In genomic region chr10:68406111-68406814, GRCh38 we compare ENCODE assay signal across 8 cellular contexts. TPM values are rescaled to one million over a fixed set of nuclear protein-coding genes. Genes with fewer than 3 reads are reported as not detected.
DNase-seq lines count a peak whose midpoint lies in the region; ATAC-seq lines count a peak whose summit lies in the region.

No MANE protein-coding gene starts in this region.

- H3K36me3 ChIP-seq in NT2/D1 (ENCODE audit: insufficient read depth, insufficient read length, low read length) (peaks cover 12% of the 10 kb centered on the region), neuronal stem cell (replicated peaks in 1 of 2; ENCODE audit: control insufficient read depth in 2 of 2, insufficient read depth in 2 of 2, low read length in 2 of 2) (peaks cover 2 to 31% of the 10 kb centered on the region in 2 donors)

- DNase-seq in CMK (ENCODE audit: low read depth), result peak; percentile 33
- peak; percentile 33 for DNase-seq in NT2/D1 (ENCODE audit: low read depth, low spot score)
- peak; percentile 41 for DNase-seq in activated naive CD4-positive, alpha-beta T cell treated with anti-CD3 and anti-CD28 coated beads, Interleukin-2, amount 50 U/mL, for 16 hours
- peak; percentile 57 for DNase-seq in germinal center (ENCODE audit: low spot score)
- DNase-seq in neuronal stem cell (ENCODE audit: low spot score), result peak; percentile 47
- peak; percentile 45 for DNase-seq in ureter (ENCODE audit: low spot score)

- H3K4me2 ChIP-seq in neuronal stem cell (ENCODE audit: insufficient read depth, low read length, poor library complexity, severe bottlenecking), result peak overlapping the region; percentile 84

- peak overlapping the region; percentile 99 for H2AK5ac ChIP-seq in neuronal stem cell (ENCODE audit: low read depth, low read length)

- ATAC-seq in GM19324 (IDR thresholded peaks at IDR 0.05; ENCODE audit: low FRiP score, unreplicated experiment) (peak; percentile 19), HG03378 (IDR thresholded peaks at IDR 0.05; ENCODE audit: unreplicated experiment) (peak; percentile 41)

- H3K9me3 ChIP-seq in NT2/D1 (ENCODE audit: insufficient read depth, low read length) (no peaks in the 10 kb centered on the region), neuronal stem cell (replicated peaks in 1 of 2; ENCODE audit: control insufficient read depth in 2 of 2, insufficient read depth in 1 of 2, low read depth in 1 of 2, low read length in 2 of 2) (no peaks in the 10 kb centered on the region)

- H3K4me1 ChIP-seq in NT2/D1 (ENCODE audit: insufficient read depth, insufficient read length) (no peaks in the 10 kb centered on the region), neuronal stem cell (ENCODE audit: control insufficient read depth in 2 of 2, insufficient read depth in 1 of 2, low read depth in 1 of 2, low read length in 2 of 2) (peaks cover 2 to 4% of the 10 kb centered on the region in 2 donors)

- H3K27me3 ChIP-seq in NT2/D1 (ENCODE audit: insufficient read depth, insufficient read length), result no peaks in the 10 kb centered on the region
- H3K27me3 ChIP-seq in neuronal stem cell (ENCODE audit: control insufficient read depth in 3 of 3, insufficient read depth in 3 of 3, low read depth in 1 of 3, low read length in 3 of 3), result no peaks in the 10 kb centered on the region

- peak overlapping the region; percentile 98 for H2AFZ ChIP-seq in neuronal stem cell (ENCODE audit: low read length)

- peak overlapping the region; percentile 71 for H3K14ac ChIP-seq in neuronal stem cell (ENCODE audit: low read length)

- no CpG with 5 or more reads among the region's 38 CpGs for WGBS in neuronal stem cell (ENCODE audit: extremely low coverage in 2 of 2, insufficient read length in 2 of 2, insufficient replicate concordance in 1 of 2), 2 donors

- no peak overlapping the region for H4K91ac ChIP-seq in neuronal stem cell (ENCODE audit: low read depth, low read length, poor library complexity)

- H3K79me1 ChIP-seq in neuronal stem cell (ENCODE audit: low read depth, low read length), result peaks cover 3% of the 10 kb centered on the region

- H3K4me3 ChIP-seq in NT2/D1 (ENCODE audit: insufficient read length, low read depth) (peak overlapping the region; percentile 75), neuronal stem cell (ENCODE audit: low read length in 2 of 2) (peak overlapping the region; percentile 94 to 97)

- H3K27ac ChIP-seq in neuronal stem cell (replicated peaks; ENCODE audit: low read length), result peak overlapping the region; percentile 90

- H2BK120ac ChIP-seq in neuronal stem cell (ENCODE audit: low read depth, low read length), result no peak overlapping the region

- H3K18ac ChIP-seq in neuronal stem cell (ENCODE audit: low read length), result peak overlapping the region; percentile 100

- peak overlapping the region; percentile 93 for H3K4ac ChIP-seq in neuronal stem cell (ENCODE audit: low read length)

- H4K8ac ChIP-seq in neuronal stem cell (ENCODE audit: low read depth, low read length), result no peak overlapping the region

- peak overlapping the region; percentile 37 for H2BK15ac ChIP-seq in neuronal stem cell (ENCODE audit: low read length)

- peak overlapping the region; percentile 98 for H3K23ac ChIP-seq in neuronal stem cell (ENCODE audit: low read depth, low read length, poor library complexity)

- H2BK12ac ChIP-seq in neuronal stem cell (ENCODE audit: low read length), result peak overlapping the region; percentile 41

- H3K9ac ChIP-seq in NT2/D1 (ENCODE audit: insufficient read length, low read depth) (peak overlapping the region; percentile 84), neuronal stem cell (ENCODE audit: low read depth, low read length, poor library complexity) (peak overlapping the region; percentile 99)

- H2BK5ac ChIP-seq in neuronal stem cell (ENCODE audit: low read length), result peak overlapping the region; percentile 99

RNA-seq across cellular contexts. Expression of gene RUFY2, which starts 0.8 kb away (rescaled TPM):
- polyA plus RNA-seq in neuronal stem cell (2013, experiment 1 of 2), result 13.6 TPM
- polyA plus RNA-seq in neuronal stem cell (2013, experiment 2 of 2), result 15.0 TPM
- 43.6 TPM for total RNA-seq in ureter

Comparison
In these comparisons a context has a peak if more than half of its experiments do, and no peak if none do; other contexts are left out.
1. Peak in every context shown above with its lines: DNase-seq, ATAC-seq, H3K4me3 ChIP-seq and H3K27ac ChIP-seq.